In genomic region chr10:7819126-7819470, GRCh38 we compare ENCODE assay signal across 2 cellular contexts.
A peak's percentile ranks its signal among the peaks of the same experiment; 100 is the strongest.
TF ChIP-seq lines count a peak whose summit lies in the region.

No MANE protein-coding gene starts in this region.

TF ChIP-seq in IMR-90, 13 proteins besides CTCF, POLR2A, EP300 and RAD21:
- TF ChIP-seq FOS (IDR thresholded peaks at IDR 0.05; ENCODE audit: low read depth, low read length) (no peak), BHLHE40 (IDR thresholded peaks at IDR 0.05; ENCODE audit: low read depth, low read length) (no peak), RFX5 (IDR thresholded peaks at IDR 0.05; ENCODE audit: low read depth, low read length) (no peak), MAFK (IDR thresholded peaks at IDR 0.05; ENCODE audit: low read depth, low read length) (no peak), MAZ (IDR thresholded peaks at IDR 0.05; ENCODE audit: borderline replicate concordance, low read depth, low read length) (no peak), MXI1 (IDR thresholded peaks at IDR 0.05; ENCODE audit: borderline replicate concordance, low read depth, low read length) (no peak), USF2 (IDR thresholded peaks at IDR 0.05; ENCODE audit: low read depth, low read length) (no peak), NFE2L2 (IDR thresholded peaks at IDR 0.05; ENCODE audit: low read depth, low read length) (no peak), CHD1 (IDR thresholded peaks at IDR 0.05; ENCODE audit: low read depth, low read length) (no peak), RCOR1 (IDR thresholded peaks at IDR 0.05; ENCODE audit: insufficient replicate concordance, low read length) (no peak), CEBPB (IDR thresholded peaks at IDR 0.05; ENCODE audit: low read depth, low read length) (no peak), ELK1 (IDR thresholded peaks at IDR 0.05; ENCODE audit: borderline replicate concordance, low read depth, low read length) (no peak), SMC3 (IDR thresholded peaks at IDR 0.05; ENCODE audit: low read depth, low read length) (no peak)

TF ChIP-seq in H1, 55 proteins besides CTCF, POLR2A, EP300 and RAD21:
- TF ChIP-seq SAP30 (IDR thresholded peaks at IDR 0.05; ENCODE audit: insufficient read depth, insufficient replicate concordance, low read length) (peak; percentile 74), SIN3A (conservative IDR thresholded peaks at IDR 0.05 in 1 of 2, IDR thresholded peaks at IDR 0.05 in 1 of 2; ENCODE audit: low read depth in 1 of 2, low read length in 2 of 2) (peak; percentile 43 to 76; a peak in 1 of 4 replicates), CHD2 (IDR thresholded peaks at IDR 0.05; ENCODE audit: low read length) (no peak), NRF1 (IDR thresholded peaks at IDR 0.05; ENCODE audit: low read depth, low read length) (no peak)
